17 cellular contexts compared by ENCODE assay signal in the genomic region with DNA sequence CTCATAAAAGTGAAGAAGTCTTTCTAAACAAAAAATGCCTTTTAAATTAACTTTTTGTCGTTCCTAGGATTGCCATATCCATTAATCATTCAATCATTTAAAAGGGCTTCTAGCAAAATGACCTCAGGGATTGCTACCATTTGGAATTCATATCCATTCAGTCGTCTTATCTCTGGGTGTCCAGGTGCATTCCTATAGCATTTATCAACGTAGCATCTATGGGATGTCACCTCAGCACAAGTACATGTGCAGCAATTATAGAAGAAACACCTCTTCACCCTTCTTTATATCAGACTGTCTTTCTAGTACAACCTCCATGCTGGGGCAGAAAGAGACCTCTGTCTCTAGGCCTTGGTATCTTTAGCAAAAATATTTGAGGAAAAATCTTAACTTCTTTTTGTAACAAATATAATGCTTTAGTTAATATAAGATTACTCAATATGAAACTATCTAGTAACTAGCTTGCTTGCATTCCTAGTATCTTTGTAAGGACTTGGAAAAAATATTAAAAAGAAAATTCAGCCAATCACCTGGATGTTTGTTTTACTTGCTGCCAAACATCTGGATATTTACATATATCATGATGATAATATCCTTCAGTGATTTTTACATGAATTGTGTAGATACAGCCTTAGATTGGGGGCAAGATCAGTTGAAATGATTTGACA.
DNase-seq lines count a peak whose midpoint lies in the region; TF ChIP-seq lines count a peak whose summit lies in the region.
"Had no signal": no experiment of that assay in that cellular context is flagged by ENCODE, and none has a peak within 500 bp of the region (broad histone marks: within the 10 kb centered on the region; RNA-seq: fewer than 3 reads in every experiment).

No MANE protein-coding gene starts in this region.

- H3K4me3 Mint-ChIP-seq in mesothelial cell of epicardium = no peak overlapping the region
- H3K4me3 Mint-ChIP-seq: CD4-positive, alpha-beta T cell had no signal

- H3K9me3 Mint-ChIP-seq in mesothelial cell of epicardium = no peaks in the 10 kb centered on the region
- H3K9me3 Mint-ChIP-seq: CD4-positive, alpha-beta T cell had no signal

- H3K9me3 ChIP-seq in left ventricle myocardium inferior (replicated peaks) = no peaks in the 10 kb centered on the region
- H3K9me3 ChIP-seq in adipocyte (ENCODE audit: control insufficient read depth, low read length) = no peaks in the 10 kb centered on the region
- no peaks in the 10 kb centered on the region for H3K9me3 ChIP-seq in subcutaneous abdominal adipose tissue (ENCODE audit: control insufficient read depth in 5 of 5, low read length in 5 of 5)
- H3K9me3 ChIP-seq: A549 had no signal

- no peaks in the 10 kb centered on the region for H3K36me3 ChIP-seq in left ventricle myocardium inferior
- H3K36me3 ChIP-seq in adipocyte (ENCODE audit: control insufficient read depth, insufficient read depth, low read length, severe bottlenecking) = no peaks in the 10 kb centered on the region
- H3K36me3 ChIP-seq in subcutaneous abdominal adipose tissue (ENCODE audit: control insufficient read depth in 5 of 5, insufficient read depth in 5 of 5, low read length in 5 of 5) = no peaks in the 10 kb centered on the region

- H3K27me3 Mint-ChIP-seq in mesothelial cell of epicardium (ENCODE audit: low read depth) = no peaks in the 10 kb centered on the region
- H3K27me3 Mint-ChIP-seq: CD4-positive, alpha-beta T cell had no signal

- intact Hi-C loops in left ventricle myocardium inferior (cut with micrococcal nuclease) (no loop called here), cardiac septum (cut with DNase I) (no loop called here)

- H3K4me1 Mint-ChIP-seq in mesothelial cell of epicardium = peaks cover 46% of the 10 kb centered on the region

- peak overlapping the region; percentile 70 for H3K27ac ChIP-seq in left ventricle myocardium inferior (replicated peaks)
- H3K27ac ChIP-seq in subcutaneous abdominal adipose tissue (ENCODE audit: low read depth, low read length) = peak overlapping the region; percentile 62
- H3K27ac ChIP-seq: A549 had no signal

- H3K9ac ChIP-seq in adipocyte (ENCODE audit: low read length) (no peak overlapping the region), subcutaneous abdominal adipose tissue (ENCODE audit: low read length in 5 of 5) (no peak overlapping the region)

- H3K4me3 ChIP-seq in left ventricle myocardium inferior (no peak overlapping the region), adipocyte (ENCODE audit: low read length) (no peak overlapping the region), subcutaneous abdominal adipose tissue (ENCODE audit: low read depth in 1 of 5, low read length in 5 of 5) (no peak overlapping the region)
- H3K4me3 ChIP-seq: A549 had no signal

- no peaks in the 10 kb centered on the region for H3K36me3 Mint-ChIP-seq in mesothelial cell of epicardium

- TF ChIP-seq CTCF in left ventricle myocardium inferior (IDR thresholded peaks at IDR 0.05; ENCODE audit: borderline replicate concordance) = no peak
- TF ChIP-seq CTCF in mesothelial cell of epicardium (IDR thresholded peaks at IDR 0.05; ENCODE audit: unreplicated experiment) = no peak

- H3K4me1 ChIP-seq in left ventricle myocardium inferior (peaks cover 50% of the 10 kb centered on the region), adipocyte (ENCODE audit: control insufficient read depth, insufficient read depth, low read length) (no peaks in the 10 kb centered on the region), subcutaneous abdominal adipose tissue (ENCODE audit: control insufficient read depth in 5 of 5, insufficient read depth in 5 of 5, low read length in 5 of 5) (peaks cover 0 to 30% (median 6%) of the 10 kb centered on the region in 5 donors)
- H3K4me1 ChIP-seq: A549 had no signal

- H3K27ac Mint-ChIP-seq in mesothelial cell of epicardium = peak overlapping the region; percentile 60
- H3K27ac Mint-ChIP-seq: CD4-positive, alpha-beta T cell had no signal

- DNase-seq in left ventricle myocardium inferior (no peak), cardiac septum (ENCODE audit: low spot score) (no peak), adipocyte (ENCODE audit: low read depth) (peak; percentile 22), mesothelial cell of epicardium (ENCODE audit: low spot score in 2 of 2, unreplicated experiment in 2 of 2) (no peak), NCI-H1417 treated with DMSO at 0.1 percent for 48 hours (lab: John Stamatoyannopoulos, UW) (no peak), COLO829 (ENCODE audit: low spot score) (no peak), NCI-H345 (lab: John Stamatoyannopoulos, UW) (no peak)
- DNase-seq: AML-193; CD4-positive, alpha-beta T cell; MM.1S; NCI-H1105 treated with DMSO at 0.1 percent for 48 hours; NCI-H2081; NCI-H2227 treated with DMSO at 0.1 percent for 48 hours; NCI-H526 treated with DMSO at 0.1 percent for 48 hours; NK-92 treated with Interleukin-12 subunit alpha and Interleukin-12 subunit beta, amount 100 ng/mL, for 24 hours had no signal

- H3K27me3 ChIP-seq in left ventricle myocardium inferior (ENCODE audit: low read depth) (no peaks in the 10 kb centered on the region), adipocyte (replicated peaks; ENCODE audit: control insufficient read depth, insufficient read depth, low read length) (no peaks in the 10 kb centered on the region), subcutaneous abdominal adipose tissue (ENCODE audit: control insufficient read depth in 5 of 5, insufficient read depth in 4 of 5, low read length in 5 of 5) (no peaks in the 10 kb centered on the region)
